ENCODE assay signal across 9 cellular contexts in genomic region chr3:88677311-88677710, GRCh38.
"Had no signal": no experiment of that assay in that cellular context is flagged by ENCODE, and none has a peak within 500 bp of the region (broad histone marks: within the 10 kb centered on the region; RNA-seq: fewer than 3 reads in every experiment).

No MANE protein-coding gene starts in this region.

- H3K36me3 ChIP-seq: HAP-1 had no signal

- H2AFZ ChIP-seq: GM23248, GM23338 had no signal

- ATAC-seq: GM23338, HCT116 had no signal

- DNase-seq: GM23248, GOT3, H7, H9, HCEC 1CT, HFFc6 had no signal

- H3K4me2 ChIP-seq: GM23338 had no signal

- H3K4me3 ChIP-seq: GM23248, GM23338, HAP-1 had no signal

- H3K27ac ChIP-seq: GM23248 had no signal

- H3K9me3 ChIP-seq: HAP-1 had no signal

- H3K4me1 ChIP-seq: HAP-1 had no signal
